Comparison of ENCODE assay signal across 19 cellular contexts in genomic region chr4:172652369-172652768, GRCh38.
A peak's percentile ranks its signal among the peaks of the same experiment; 100 is the strongest.
DNase-seq lines count a peak whose midpoint lies in the region; ATAC-seq, FAIRE-seq and TF ChIP-seq lines count a peak whose summit lies in the region.
"Had no signal": no experiment of that assay in that cellular context is flagged by ENCODE, and none has a peak within 500 bp of the region (broad histone marks: within the 10 kb centered on the region; RNA-seq: fewer than 3 reads in every experiment).

No MANE protein-coding gene starts in this region.

- H3K4me3 ChIP-seq in GM23338 (no peak overlapping the region), H1 (ENCODE audit: extremely low read depth in 1 of 4, insufficient read depth in 2 of 4, low read depth in 3 of 4, low read length in 4 of 4) (no peak overlapping the region)

- no peaks in the 10 kb centered on the region for H3K36me3 ChIP-seq in GM23338 (ENCODE audit: insufficient read depth)
- H3K36me3 ChIP-seq in H1 (ENCODE audit: control insufficient read depth in 2 of 4, insufficient read depth in 4 of 4, low read length in 3 of 4): no peaks in the 10 kb centered on the region

- no peak overlapping the region for H2BK15ac ChIP-seq in H1 (ENCODE audit: low read length)

- no peak overlapping the region for H2AK5ac ChIP-seq in H1 (ENCODE audit: low read depth, low read length)

- no peak overlapping the region for H2BK12ac ChIP-seq in H1 (ENCODE audit: low read depth, low read length)

- TF ChIP-seq POLR2A in H1 (IDR thresholded peaks at IDR 0.05; ENCODE audit: control extremely low read depth in 1 of 2, low read depth in 2 of 2, low read length in 2 of 2): no peak

- 81% methylated on average over 1 of the region's 1 CpG; no CpG with 5 or more reads in 1 of the 2 experiments for WGBS in H1 (ENCODE audit: extremely low coverage in 1 of 2, insufficient coverage in 1 of 2, insufficient read length in 1 of 2, insufficient replicate concordance in 2 of 2, low coverage in 1 of 2, low lambda C conversion rate in 2 of 2, missing lambda C conversion rate in 1 of 2), 2 experiments

- no peaks in the 10 kb centered on the region for H3K36me3 Mint-ChIP-seq in GM23338 (ENCODE audit: low read depth)
- H3K36me3 Mint-ChIP-seq in neural crest cell (ENCODE audit: low read depth): no peaks in the 10 kb centered on the region
- H3K36me3 Mint-ChIP-seq: IgD-negative memory B cell had no signal

- H4K5ac ChIP-seq in H1 (ENCODE audit: insufficient read length, low read depth, low read length): peak overlapping the region; percentile 21

- TF ChIP-seq EP300 in H1 (IDR thresholded peaks at IDR 0.05; ENCODE audit: borderline replicate concordance in 1 of 2, low read depth in 2 of 2, low read length in 2 of 2): no peak

- H3K14ac ChIP-seq in H1 (ENCODE audit: insufficient read length): no peak overlapping the region

- H3K27me3 Mint-ChIP-seq in GM23338 (ENCODE audit: insufficient read depth, low read depth, poor library complexity) (no peaks in the 10 kb centered on the region), neural crest cell (ENCODE audit: low read depth) (no peaks in the 10 kb centered on the region)
- no peaks in the 10 kb centered on the region for H3K27me3 Mint-ChIP-seq in stimulated activated naive CD8-positive, alpha-beta T cell treated with anti-CD3 and anti-CD28 coated beads, Interleukin-15, amount 100 ng/mL, for 72 hours
- H3K27me3 Mint-ChIP-seq: IgD-negative memory B cell had no signal

- H3K56ac ChIP-seq in H1 (replicated peaks; ENCODE audit: insufficient read length, low read depth, low read length): no peak overlapping the region

- no peaks in the 10 kb centered on the region for H3K79me1 ChIP-seq in H1 (ENCODE audit: low read depth, low read length)

- no peaks in the 10 kb centered on the region for H3K9me3 Mint-ChIP-seq in GM23338
- no peaks in the 10 kb centered on the region for H3K9me3 Mint-ChIP-seq in neural crest cell
- no peaks in the 10 kb centered on the region for H3K9me3 Mint-ChIP-seq in stimulated activated naive CD8-positive, alpha-beta T cell treated with anti-CD3 and anti-CD28 coated beads, Interleukin-15, amount 100 ng/mL, for 72 hours

- H3K18ac ChIP-seq in H1 (ENCODE audit: extremely low read depth, low read length): no peak overlapping the region

- H3K4me2 ChIP-seq in GM23338 (peak overlapping the region; percentile 21), H1 (ENCODE audit: insufficient read depth in 1 of 2, low read depth in 2 of 2, low read length in 2 of 2) (no peak overlapping the region)

- CTCF ChIA-PET in H1 (lab: Charles Lee; ENCODE audit: partially characterized antibody): no interaction called here

- H2BK5ac ChIP-seq in H1 (ENCODE audit: low read depth, low read length): no peak overlapping the region

- H3K4ac ChIP-seq in H1 (replicated peaks; ENCODE audit: insufficient read length, low read depth, low read length): no peak overlapping the region

- TF ChIP-seq CTCF in GM23338 (conservative IDR thresholded peaks at IDR 0.05; ENCODE audit: low read depth in 2 of 2) (no peak), H1 (IDR thresholded peaks at IDR 0.05; ENCODE audit: control extremely low read depth in 1 of 3, insufficient read depth in 1 of 3, low read depth in 1 of 3, low read length in 3 of 3) (no peak), neural crest cell (conservative IDR thresholded peaks at IDR 0.05) (no peak)

- no peak overlapping the region for H4K91ac ChIP-seq in H1 (replicated peaks; ENCODE audit: insufficient read length, low read length)

- H2BK20ac ChIP-seq in H1 (ENCODE audit: low read length): no peak overlapping the region

- H3K9me2 ChIP-seq in GM23338 (ENCODE audit: insufficient read depth): no peaks in the 10 kb centered on the region

- H3K4me3 Mint-ChIP-seq in GM23338: no peak overlapping the region
- no peak overlapping the region for H3K4me3 Mint-ChIP-seq in neural crest cell
- H3K4me3 Mint-ChIP-seq in stimulated activated naive CD8-positive, alpha-beta T cell treated with anti-CD3 and anti-CD28 coated beads, Interleukin-15, amount 100 ng/mL, for 72 hours: no peak overlapping the region
- H3K4me3 Mint-ChIP-seq: IgD-negative memory B cell had no signal

- peak; percentile 21 for DNase-seq in GM23338 (ENCODE audit: low spot score)
- DNase-seq in NCI-H69 (lab: John Stamatoyannopoulos, UW): peak; percentile 2
- DNase-seq in H1 (ENCODE audit: low read depth in 1 of 2, low spot score in 2 of 2): no peak
- DNase-seq in neural crest cell (ENCODE audit: low read depth, low spot score): no peak
- DNase-seq in stimulated activated naive CD8-positive, alpha-beta T cell treated with anti-CD3 and anti-CD28 coated beads, Interleukin-15, amount 100 ng/mL, for 72 hours: no peak
- DNase-seq in NCI-H774 (lab: John Stamatoyannopoulos, UW): no peak
- DNase-seq: DMS153; DND-41; NCI-H1092 treated with DMSO at 0.1 percent for 48 hours; NCI-H1436; NCI-H1930; NCI-H2107; NK-92 treated with Interleukin-12 subunit alpha and Interleukin-12 subunit beta, amount 100 ng/mL, for 24 hours; PC-3 had no signal

- H2BK120ac ChIP-seq in H1 (replicated peaks; ENCODE audit: low read depth, low read length): no peak overlapping the region

- H3K4me1 ChIP-seq in GM23338 (ENCODE audit: insufficient read depth) (peaks cover 15% of the 10 kb centered on the region), H1 (replicated peaks in 1 of 4; ENCODE audit: control insufficient read depth in 3 of 4, insufficient read depth in 4 of 4, low read length in 3 of 4) (peaks cover 0 to 2% (median 0%) of the 10 kb centered on the region in 4 experiments; a peak in 3 of 7 replicates)

- no peak for FAIRE-seq in H1 (lab: Jason Lieb, UNC)
- FAIRE-seq: H54, HTR-8/SVneo had no signal

- H3K9ac ChIP-seq in H1 (replicated peaks in 1 of 4; ENCODE audit: extremely low read depth in 1 of 4, low read depth in 3 of 4, low read length in 3 of 4): no peak overlapping the region

- H4K20me1 ChIP-seq in GM23338 (replicated peaks; ENCODE audit: insufficient read depth): no peaks in the 10 kb centered on the region
- no peaks in the 10 kb centered on the region for H4K20me1 ChIP-seq in H1 (replicated peaks in 1 of 2; ENCODE audit: control insufficient read depth in 1 of 2, insufficient read depth in 2 of 2, low read length in 2 of 2)

- H3F3A ChIP-seq in GM23338 (replicated peaks; ENCODE audit: low read depth): no peaks in the 10 kb centered on the region

- H4K8ac ChIP-seq in H1 (ENCODE audit: extremely low read depth, insufficient read depth, low read length): no peak overlapping the region

- ATAC-seq in GM23338 (peak; percentile 45), HG02970 (IDR thresholded peaks at IDR 0.05; ENCODE audit: low FRiP score, unreplicated experiment) (no peak)
- ATAC-seq in stimulated activated naive CD8-positive, alpha-beta T cell treated with anti-CD3 and anti-CD28 coated beads, Interleukin-15, amount 100 ng/mL, for 72 hours: no peak
- ATAC-seq: PC-3, SK-N-SH treated with all-trans-retinoic acid at 6 μM for 48 hours had no signal

- POLR2A ChIA-PET in H1 (lab: Charles Lee; ENCODE audit: partially characterized antibody): no interaction called here

- H2AFZ ChIP-seq in GM23338 (peak overlapping the region; percentile 54; the same call in 1 of the 2 replicates), H1 (ENCODE audit: low read length) (peak overlapping the region; percentile 48; the same call in 1 of the 2 replicates)

- peak overlapping the region; percentile 75 for H3K27ac ChIP-seq in GM23338 (ENCODE audit: low read depth)
- no peak overlapping the region for H3K27ac ChIP-seq in H1 (ENCODE audit: low read depth, low read length)

- no peak overlapping the region for H3K23ac ChIP-seq in H1 (ENCODE audit: insufficient read length)

- H3K23me2 ChIP-seq in H1 (ENCODE audit: low read depth, low read length): no peaks in the 10 kb centered on the region

- no peak overlapping the region; the same call in 1 of the 2 replicates for H3K27ac Mint-ChIP-seq in GM23338
- peak overlapping the region; percentile 59 for H3K27ac Mint-ChIP-seq in neural crest cell (ENCODE audit: unreplicated experiment)
- H3K27ac Mint-ChIP-seq in stimulated activated naive CD8-positive, alpha-beta T cell treated with anti-CD3 and anti-CD28 coated beads, Interleukin-15, amount 100 ng/mL, for 72 hours: no peak overlapping the region
- H3K27ac Mint-ChIP-seq: IgD-negative memory B cell had no signal

- H3K27me3 ChIP-seq in GM23338 (ENCODE audit: insufficient read depth): no peaks in the 10 kb centered on the region
- no peaks in the 10 kb centered on the region for H3K27me3 ChIP-seq in H1 (replicated peaks in 1 of 4; ENCODE audit: control insufficient read depth in 3 of 4, extremely low read depth in 1 of 4, insufficient read depth in 3 of 4, low read length in 3 of 4)

- H3K4me1 Mint-ChIP-seq in GM23338: peaks cover 21% of the 10 kb centered on the region
- peaks cover 22% of the 10 kb centered on the region for H3K4me1 Mint-ChIP-seq in neural crest cell
- H3K4me1 Mint-ChIP-seq in stimulated activated naive CD8-positive, alpha-beta T cell treated with anti-CD3 and anti-CD28 coated beads, Interleukin-15, amount 100 ng/mL, for 72 hours: no peaks in the 10 kb centered on the region
- H3K4me1 Mint-ChIP-seq: IgD-negative memory B cell had no signal

- no peaks in the 10 kb centered on the region for H3K79me2 ChIP-seq in GM23338 (replicated peaks; ENCODE audit: insufficient read depth)
- H3K79me2 ChIP-seq in H1 (ENCODE audit: control insufficient read depth in 1 of 2, insufficient read depth in 2 of 2, low read length in 2 of 2): no peaks in the 10 kb centered on the region

- H3K9me3 ChIP-seq in H1 (ENCODE audit: insufficient read depth in 2 of 2, low read depth in 1 of 2, low read length in 1 of 2): no peaks in the 10 kb centered on the region

- TF ChIP-seq RAD21 in H1 (IDR thresholded peaks at IDR 0.05 in 1 of 2, conservative IDR thresholded peaks at IDR 0.05 in 1 of 2; ENCODE audit: low read depth in 2 of 2, low read length in 2 of 2): no peak

TF ChIP-seq in GM23338, 12 proteins besides CTCF, POLR2A, EP300 and RAD21 (continues in another document):
- TF ChIP-seq ZNF114 (CRISPR knock-in tag; IDR thresholded peaks at IDR 0.05): no peak
- no peak for TF ChIP-seq ZNF331 (CRISPR knock-in tag; IDR thresholded peaks at IDR 0.05; ENCODE audit: low read depth)
- TF ChIP-seq EZH2phosphoT487 (IDR thresholded peaks at IDR 0.05; ENCODE audit: unreplicated experiment): no peak
- TF ChIP-seq CREB1 (CRISPR knock-in tag; IDR thresholded peaks at IDR 0.05; ENCODE audit: low read depth): no peak

TF ChIP-seq in H1, 55 proteins besides CTCF, POLR2A, EP300 and RAD21 (continues in another document):
- TF ChIP-seq GABPA (IDR thresholded peaks at IDR 0.05; ENCODE audit: borderline replicate concordance, insufficient read depth, low read length): no peak
- no peak for TF ChIP-seq GTF2F1 (IDR thresholded peaks at IDR 0.05; ENCODE audit: borderline replicate concordance, low read depth, low read length)
- no peak for TF ChIP-seq TCF12 (IDR thresholded peaks at IDR 0.05; ENCODE audit: low read depth, low read length)
- TF ChIP-seq TAF1 (IDR thresholded peaks at IDR 0.05; ENCODE audit: low read depth, low read length): no peak
- no peak for TF ChIP-seq SIN3A (conservative IDR thresholded peaks at IDR 0.05 in 1 of 2, IDR thresholded peaks at IDR 0.05 in 1 of 2; ENCODE audit: low read depth in 1 of 2, low read length in 2 of 2)
- TF ChIP-seq NANOG (IDR thresholded peaks at IDR 0.05; ENCODE audit: insufficient read depth, low read depth, low read length, poor library complexity, severe bottlenecking): no peak

Comparison
In these comparisons a context has a peak if more than half of its experiments do, and no peak if none do; other contexts are left out.
1. DNase-seq: peak in GM23338 (single experiment) and NCI-H69 (single experiment); none in H1 (0 of 2), neural crest cell (single experiment), stimulated activated naive CD8-positive, alpha-beta T cell treated with anti-CD3 and anti-CD28 coated beads, Interleukin-15, amount 100 ng/mL, for 72 hours (0 of 2) and NCI-H774 (single experiment).